ENCODE assay signal across 9 cellular contexts in genomic region chr19:15197275-15198005, GRCh38. TPM values are rescaled to one million over a fixed set of nuclear protein-coding genes. Genes with fewer than 3 reads are reported as not detected.
A peak's percentile ranks its signal among the peaks of the same experiment; 100 is the strongest.
DNase-seq lines count a peak whose midpoint lies in the region; ATAC-seq and TF ChIP-seq lines count a peak whose summit lies in the region.
"Had no signal": no experiment of that assay in that cellular context is flagged by ENCODE, and none has a peak within 500 bp of the region (broad histone marks: within the 10 kb centered on the region; RNA-seq: fewer than 3 reads in every experiment).

No MANE protein-coding gene starts in this region.

- H3K36me3 ChIP-seq in skeletal muscle satellite cell (ENCODE audit: insufficient read depth, low read length): peaks cover 5% of the 10 kb centered on the region

- peaks cover 42% of the 10 kb centered on the region for H3K4me1 ChIP-seq in skeletal muscle satellite cell (ENCODE audit: control insufficient read depth, insufficient read depth, low read length)

- in situ Hi-C loops in ACHN (cut with HindIII; ENCODE audit: low pct_ligation_motif_present, low pct_unique_long_range_greater_than_20kb, low sequenced_read_pairs): no loop called here

- peak overlapping the region; percentile 53 for H3K4me2 ChIP-seq in skeletal muscle satellite cell (ENCODE audit: low read length)

- no peaks in the 10 kb centered on the region for H3K27me3 ChIP-seq in skeletal muscle satellite cell (ENCODE audit: control insufficient read depth, insufficient read depth, low read length)

- TF ChIP-seq POLR2A in NB4 (IDR thresholded peaks at IDR 0.05; ENCODE audit: extremely low read depth, insufficient read length): no peak

- no peak overlapping the region for H3K4me3 Mint-ChIP-seq in effector memory CD8-positive, alpha-beta T cell

- H3K27me3 Mint-ChIP-seq in effector memory CD8-positive, alpha-beta T cell: peaks cover 67 to 87% of the 10 kb centered on the region in 2 donors

- H3K4me3 ChIP-seq in NB4 (ENCODE audit: low read depth, low read length) (no peak overlapping the region), skeletal muscle satellite cell (ENCODE audit: low read length) (no peak overlapping the region)

- H3K36me3 Mint-ChIP-seq in effector memory CD8-positive, alpha-beta T cell (ENCODE audit: insufficient read depth): no peaks in the 10 kb centered on the region

- H3K4me1 Mint-ChIP-seq in effector memory CD8-positive, alpha-beta T cell (ENCODE audit: low read depth in 2 of 2): peaks cover 9 to 15% of the 10 kb centered on the region in 2 donors

- no peak for TF ChIP-seq CTCF in NB4 (IDR thresholded peaks at IDR 0.05; ENCODE audit: low read depth, low read length)

- H3K27ac Mint-ChIP-seq in effector memory CD8-positive, alpha-beta T cell: no peak overlapping the region

- ATAC-seq in effector memory CD8-positive, alpha-beta T cell (replicated peaks): peak; percentile 7

- H3K9ac ChIP-seq in skeletal muscle satellite cell (ENCODE audit: low read depth, low read length): peak overlapping the region; percentile 8

- H3K9me3 Mint-ChIP-seq in effector memory CD8-positive, alpha-beta T cell: no peaks in the 10 kb centered on the region

- DNase-seq in NCI-H2196 (lab: John Stamatoyannopoulos, UW; ENCODE audit: unreplicated experiment) (peak; percentile 34), NCI-H2196 treated with DMSO at 0.1 percent for 48 hours (lab: John Stamatoyannopoulos, UW; ENCODE audit: unreplicated experiment) (no peak), NB4 (ENCODE audit: low read depth) (peak; percentile 62), activated gamma-delta T cell treated with Interleukin-2 at 50 U/mL for 16 hours (no peak), ACHN (no peak)
- no peak for DNase-seq in effector memory CD8-positive, alpha-beta T cell
- DNase-seq in stimulated activated CD4-positive, alpha-beta T cell treated with anti-CD3 and anti-CD28 coated beads, Interleukin-15, amount 100 ng/mL, for 24 hours: no peak
- DNase-seq: NCI-H2107 had no signal

- H3K9me3 ChIP-seq in skeletal muscle satellite cell (replicated peaks; ENCODE audit: low read length): no peaks in the 10 kb centered on the region

RNA-seq across cellular contexts. Expression of gene NOTCH3, which starts 3.4 kb away (rescaled TPM):
- total RNA-seq in skeletal muscle satellite cell (2012; rRNA removed): 40.3 and 65.3 TPM in 2 replicates

RNA-seq across cellular contexts. Expression of gene EPHX3, which starts 34.8 kb away (rescaled TPM):
- under 0.01 TPM in 1 of 2 replicates, not detected in the other for total RNA-seq in skeletal muscle satellite cell (2012; rRNA removed)

Comparison
In these comparisons a context has a peak if more than half of its experiments do, and no peak if none do; other contexts are left out.
1. DNase-seq: peak in NCI-H2196 (single experiment) and NB4 (single experiment); none in NCI-H2196 treated with DMSO at 0.1 percent for 48 hours (single experiment), effector memory CD8-positive, alpha-beta T cell (0 of 3), stimulated activated CD4-positive, alpha-beta T cell treated with anti-CD3 and anti-CD28 coated beads, Interleukin-15, amount 100 ng/mL, for 24 hours (single experiment), activated gamma-delta T cell treated with Interleukin-2 at 50 U/mL for 16 hours (single experiment) and ACHN (single experiment).